9 cellular contexts compared by ENCODE assay signal in the genomic region with DNA sequence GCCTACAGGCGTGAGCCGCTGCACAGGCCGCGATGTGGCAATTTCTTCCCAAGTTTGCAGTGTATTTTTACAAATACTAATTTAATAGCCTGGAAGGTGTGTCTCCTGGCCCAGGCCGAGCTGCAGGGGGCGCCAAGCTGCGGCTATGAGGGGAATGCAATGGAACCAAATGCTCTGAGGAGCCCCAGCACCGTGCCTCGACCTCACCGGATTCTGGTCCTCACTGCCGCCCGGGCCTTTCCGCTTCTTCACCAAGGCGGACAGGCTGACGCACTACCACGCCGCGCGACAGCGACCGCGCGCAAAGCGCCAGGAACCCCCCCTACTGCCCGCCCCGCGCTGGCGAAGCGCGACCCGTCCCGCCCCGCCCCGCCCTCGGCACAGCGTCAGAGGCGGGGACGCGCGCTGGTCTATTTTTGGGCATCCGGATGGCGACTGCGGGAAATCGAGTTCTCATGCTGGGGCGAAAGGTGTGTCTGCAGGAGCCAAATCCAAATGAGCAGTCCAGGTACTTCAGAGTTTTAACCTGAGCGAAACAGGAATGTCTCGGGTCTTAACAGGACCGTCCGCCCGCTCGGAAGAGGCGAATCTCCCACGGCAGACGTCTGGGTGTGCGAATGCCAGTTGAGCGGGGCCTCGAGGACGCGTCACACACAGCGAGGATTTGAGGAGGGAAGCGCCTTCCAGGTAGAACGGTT. TPM values are rescaled to one million over a fixed set of nuclear protein-coding genes. Genes with fewer than 3 reads are reported as not detected.
DNase-seq lines count a peak whose midpoint lies in the region; TF ChIP-seq lines count a peak whose summit lies in the region.
"Had no signal": no experiment of that assay in that cellular context is flagged by ENCODE, and none has a peak within 500 bp of the region (broad histone marks: within the 10 kb centered on the region; RNA-seq: fewer than 3 reads in every experiment).

No MANE protein-coding gene starts in this region.

- peak overlapping the region; percentile 40 to 73 (median 54) for H3K4me3 ChIP-seq in fibroblast of lung (replicated peaks in 1 of 4; ENCODE audit: control extremely low read depth in 1 of 4, insufficient read depth in 1 of 4, low read depth in 3 of 4, low read length in 4 of 4)
- H3K4me3 ChIP-seq in muscle layer of duodenum (ENCODE audit: low read depth in 1 of 2, low read length in 2 of 2), result peak overlapping the region; percentile 65 to 76

- DNase-seq in DMS53 (lab: John Stamatoyannopoulos, UW), result peak; percentile 95
- DNase-seq in NCI-H510A (lab: John Stamatoyannopoulos, UW), result peak; percentile 74
- DNase-seq in activated T-helper 1 cell treated with anti-CD3 and anti-CD28 coated beads, Interleukin-2, amount 50 U/mL, for 16 hours (ENCODE audit: low read depth in 1 of 2, low spot score in 1 of 2), result peak; percentile 48 to 72
- DNase-seq in fibroblast of lung (ENCODE audit: low read depth in 2 of 2), result peak; percentile 76 to 80
- peak; percentile 39 to 44 for DNase-seq in stimulated activated CD8-positive, alpha-beta memory T cell treated with anti-CD3 and anti-CD28 coated beads, Interleukin-4, amount 100 ng/mL, for 1 hour (ENCODE audit: low read depth in 2 of 2, low spot score in 1 of 2)
- DNase-seq in glomerular visceral epithelial cell (ENCODE audit: extremely low spot score), result no peak
- DNase-seq in NOMO-1 treated with dmso at 0.1 percent for 144 hours (lab: John Stamatoyannopoulos, UW; ENCODE audit: unreplicated experiment), result no peak

- H3K9me3 ChIP-seq in fibroblast of lung (ENCODE audit: control insufficient read depth, insufficient read depth, low read depth, low read length) (no peaks in the 10 kb centered on the region), muscle layer of duodenum (ENCODE audit: control insufficient read depth in 1 of 2, low read length in 2 of 2) (no peaks in the 10 kb centered on the region)

- H2AFZ ChIP-seq in fibroblast of lung (ENCODE audit: low read length), result peak overlapping the region; percentile 79

- H3K36me3 ChIP-seq in fibroblast of lung (ENCODE audit: control insufficient read depth, insufficient read depth, low read length) (no peaks in the 10 kb centered on the region), muscle layer of duodenum (ENCODE audit: control insufficient read depth in 1 of 2, insufficient read depth in 2 of 2, low read length in 2 of 2) (peaks cover 0 to 5% of the 10 kb centered on the region in 2 donors)

- H3K4me1 ChIP-seq in fibroblast of lung (ENCODE audit: control insufficient read depth, extremely low read depth, insufficient read depth, low read length) (no peaks in the 10 kb centered on the region), muscle layer of duodenum (ENCODE audit: control insufficient read depth in 1 of 2, insufficient read depth in 2 of 2, low read length in 2 of 2) (peaks cover 0 to 4% of the 10 kb centered on the region in 2 donors)

- no peaks in the 10 kb centered on the region for H3K79me2 ChIP-seq in fibroblast of lung (ENCODE audit: control insufficient read depth, insufficient read depth, low read length)

- H3K27me3 ChIP-seq in fibroblast of lung (ENCODE audit: control insufficient read depth, insufficient read depth, low read length) (no peaks in the 10 kb centered on the region), muscle layer of duodenum (ENCODE audit: low read depth, low read length) (no peaks in the 10 kb centered on the region)

- H3K4me2 ChIP-seq in fibroblast of lung (ENCODE audit: extremely low read depth, insufficient read depth, low read length), result peak overlapping the region; percentile 69
- H3K4me2 ChIP-seq: KMS-11 had no signal

- H3K27ac ChIP-seq in fibroblast of lung (ENCODE audit: insufficient read depth, low read length) (no peak overlapping the region), muscle layer of duodenum (ENCODE audit: low read length) (no peak overlapping the region)
- H3K27ac ChIP-seq: KMS-11 had no signal

- no peak overlapping the region for H3K9ac ChIP-seq in fibroblast of lung (ENCODE audit: insufficient read depth, low read length)
- H3K9ac ChIP-seq: KMS-11 had no signal

- H4K20me1 ChIP-seq in fibroblast of lung (ENCODE audit: control insufficient read depth, extremely low read depth, insufficient read depth, low read length), result no peaks in the 10 kb centered on the region

- TF ChIP-seq CTCF in fibroblast of lung (conservative IDR thresholded peaks at IDR 0.05 in 1 of 2, IDR thresholded peaks at IDR 0.05 in 1 of 2; ENCODE audit: low read depth in 1 of 2, low read length in 2 of 2), result peak; percentile 72 to 74

RNA-seq across cellular contexts. Expression of a gene that starts 31.7 kb away (rescaled TPM):
- 29.3 and 64.4 TPM in 2 replicates for total RNA-seq in fibroblast of lung
- polyA plus RNA-seq in fibroblast of lung, result 24.5 and 31.2 TPM in 2 replicates
- polyA plus RNA-seq in fibroblast of lung (2012), result 21.7 and 24.7 TPM in 2 replicates
- polyA minus RNA-seq in fibroblast of lung (ENCODE audit: low replicate concordance), result 12.8 and 19.9 TPM in 2 replicates

Comparison
In these comparisons a context has a peak if more than half of its experiments do, and no peak if none do; other contexts are left out.
1. DNase-seq: peak in DMS53 (single experiment), NCI-H510A (single experiment), activated T-helper 1 cell treated with anti-CD3 and anti-CD28 coated beads, Interleukin-2, amount 50 U/mL, for 16 hours (2 of 2), fibroblast of lung (2 of 2) and stimulated activated CD8-positive, alpha-beta memory T cell treated with anti-CD3 and anti-CD28 coated beads, Interleukin-4, amount 100 ng/mL, for 1 hour (2 of 2); none in glomerular visceral epithelial cell (single experiment) and NOMO-1 treated with dmso at 0.1 percent for 144 hours (single experiment).